ENCODE assay signal across 8 cellular contexts in the genomic region with DNA sequence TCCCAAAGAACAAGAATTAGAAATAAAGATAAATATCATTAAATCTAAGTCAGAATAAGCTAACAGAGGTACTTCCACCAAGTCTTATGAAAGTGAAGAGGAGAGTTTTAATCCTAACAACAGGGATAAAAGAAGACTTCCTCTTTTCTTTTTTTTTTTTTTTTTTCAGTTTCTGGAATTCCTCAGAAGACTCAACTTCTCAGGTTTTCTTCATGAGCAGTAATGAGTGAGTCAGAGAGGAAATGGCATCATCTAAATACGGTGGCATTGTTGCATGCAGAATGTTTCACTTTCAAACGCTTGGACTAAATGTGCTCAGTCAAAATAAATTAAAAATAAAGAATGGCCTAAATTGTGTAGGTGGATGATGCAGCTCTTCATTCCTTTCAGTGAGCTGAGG. TPM values are rescaled to one million over a fixed set of nuclear protein-coding genes. Genes with fewer than 3 reads are reported as not detected.
DNase-seq lines count a peak whose midpoint lies in the region; ATAC-seq lines count a peak whose summit lies in the region.

No MANE protein-coding gene starts in this region.

- intact Hi-C loops in sciatic nerve (cut with DNase I) = no loop called here

- ATAC-seq in activated naive CD8-positive, alpha-beta T cell treated with anti-CD3 and anti-CD28 coated beads, Interleukin-2, amount 10 ng/mL, durations not matched to agents 7 days and 5 days (ENCODE audit: low read depth) = peak; percentile 72
- ATAC-seq in naive B cell (ENCODE audit: low read depth in 2 of 2) (peak; percentile 57 to 68), sciatic nerve (no peak)

- no peaks in the 10 kb centered on the region for H3K27me3 Mint-ChIP-seq in activated naive CD8-positive, alpha-beta T cell treated with anti-CD3 and anti-CD28 coated beads, Interleukin-2, amount 10 ng/mL, durations not matched to agents 7 days and 5 days
- H3K27me3 Mint-ChIP-seq in naive B cell = no peaks in the 10 kb centered on the region

- H3K36me3 Mint-ChIP-seq in activated naive CD8-positive, alpha-beta T cell treated with anti-CD3 and anti-CD28 coated beads, Interleukin-2, amount 10 ng/mL, durations not matched to agents 7 days and 5 days = no peaks in the 10 kb centered on the region
- no peaks in the 10 kb centered on the region for H3K36me3 Mint-ChIP-seq in naive B cell

- POLR2A ChIA-PET in activated naive CD8-positive, alpha-beta T cell treated with anti-CD3 and anti-CD28 coated beads, Interleukin-2, amount 10 ng/mL, durations not matched to agents 7 days and 5 days (lab: Charles Lee) = interaction anchor here (0.7 kb wide), 1 partner anchor 215 kb away, joined by 6 read pairs; no protein-coding TSS in a partner anchor

- no peak overlapping the region for H3K27ac Mint-ChIP-seq in activated naive CD8-positive, alpha-beta T cell treated with anti-CD3 and anti-CD28 coated beads, Interleukin-2, amount 10 ng/mL, durations not matched to agents 7 days and 5 days
- no peak overlapping the region for H3K27ac Mint-ChIP-seq in naive B cell

- peak overlapping the region; percentile 51 for H3K4me3 Mint-ChIP-seq in activated naive CD8-positive, alpha-beta T cell treated with anti-CD3 and anti-CD28 coated beads, Interleukin-2, amount 10 ng/mL, durations not matched to agents 7 days and 5 days
- no peak overlapping the region for H3K4me3 Mint-ChIP-seq in naive B cell

- peaks cover 16% of the 10 kb centered on the region for H3K4me1 Mint-ChIP-seq in activated naive CD8-positive, alpha-beta T cell treated with anti-CD3 and anti-CD28 coated beads, Interleukin-2, amount 10 ng/mL, durations not matched to agents 7 days and 5 days
- no peaks in the 10 kb centered on the region for H3K4me1 Mint-ChIP-seq in naive B cell

- no peaks in the 10 kb centered on the region for H3K9me3 Mint-ChIP-seq in activated naive CD8-positive, alpha-beta T cell treated with anti-CD3 and anti-CD28 coated beads, Interleukin-2, amount 10 ng/mL, durations not matched to agents 7 days and 5 days
- H3K9me3 Mint-ChIP-seq in naive B cell = no peaks in the 10 kb centered on the region

- peak; percentile 90 for DNase-seq in ELR (ENCODE audit: low read depth)
- DNase-seq in HK-2 (ENCODE audit: unreplicated experiment) = peak; percentile 11
- DNase-seq in activated naive CD8-positive, alpha-beta T cell treated with anti-CD3 and anti-CD28 coated beads, Interleukin-2, amount 10 ng/mL, durations not matched to agents 7 days and 5 days = no peak
- no peak for DNase-seq in naive B cell
- no peak for DNase-seq in globus pallidus (ENCODE audit: low spot score)
- DNase-seq in sciatic nerve (ENCODE audit: low spot score) = no peak
- no peak for DNase-seq in T1000 (lab: John Stamatoyannopoulos, UW)
- DNase-seq in midbrain (lab: John Stamatoyannopoulos, UW) = no peak

RNA-seq across cellular contexts. Expression of a gene that starts 45.6 kb away (rescaled TPM):
- 100 to 1,000 TPM; 141 TPM for total RNA-seq in activated naive CD8-positive, alpha-beta T cell treated with anti-CD3 and anti-CD28 coated beads, Interleukin-2, amount 10 ng/mL, durations not matched to agents 7 days and 5 days
- polyA plus RNA-seq in naive B cell (ENCODE audit: low read depth in 6 of 6) = 100 to 1,000 TPM; 183 to 264 (median 210) TPM
- 119 TPM for total RNA-seq in sciatic nerve

Comparison
In these comparisons a context has a peak if more than half of its experiments do, and no peak if none do; other contexts are left out.
1. DNase-seq: peak in ELR (single experiment) and HK-2 (single experiment); none in activated naive CD8-positive, alpha-beta T cell treated with anti-CD3 and anti-CD28 coated beads, Interleukin-2, amount 10 ng/mL, durations not matched to agents 7 days and 5 days (single experiment), naive B cell (single experiment), globus pallidus (single experiment), sciatic nerve (single experiment), T1000 (single experiment) and midbrain (single experiment).